Comparison of ENCODE assay signal across 10 cellular contexts in genomic region chr1:205678286-205679111, GRCh38. TPM values are rescaled to one million over a fixed set of nuclear protein-coding genes. Genes with fewer than 3 reads are reported as not detected.
DNase-seq lines count a peak whose midpoint lies in the region; ATAC-seq and TF ChIP-seq lines count a peak whose summit lies in the region.
"Had no signal": no experiment of that assay in that cellular context is flagged by ENCODE, and none has a peak within 500 bp of the region (broad histone marks: within the 10 kb centered on the region; RNA-seq: fewer than 3 reads in every experiment).

No MANE protein-coding gene starts in this region.

- no peak for ATAC-seq in GM21528 (IDR thresholded peaks at IDR 0.05; ENCODE audit: low FRiP score, unreplicated experiment)
- no peak for ATAC-seq in GM21737 (IDR thresholded peaks at IDR 0.05; ENCODE audit: unreplicated experiment)

- DNase-seq in NT2/D1 (ENCODE audit: low read depth, low spot score) (no peak), astrocyte of the cerebellum (ENCODE audit: low read depth) (no peak), inferior parietal cortex (ENCODE audit: extremely low spot score) (peak; percentile 70), smooth muscle cell (lab: John Stamatoyannopoulos, UW; ENCODE audit: unreplicated experiment) (no peak), AG08395 (ENCODE audit: low spot score) (no peak), NCI-H2081 (lab: John Stamatoyannopoulos, UW) (no peak)
- DNase-seq: activated effector memory CD4-positive, alpha-beta T cell treated with Interleukin-2 at 50 U/mL for 16 hours; MM.1S had no signal

- H2AFZ ChIP-seq in smooth muscle cell (ENCODE audit: low read depth): no peak overlapping the region

- no peaks in the 10 kb centered on the region for H3K9me3 ChIP-seq in NT2/D1 (ENCODE audit: insufficient read depth, low read length)
- no peaks in the 10 kb centered on the region for H3K9me3 ChIP-seq in smooth muscle cell (replicated peaks; ENCODE audit: low read depth)

- no peak for TF ChIP-seq CTCF in astrocyte of the cerebellum (IDR thresholded peaks at IDR 0.05; ENCODE audit: low read depth, low read length, missing control alignments)
- TF ChIP-seq CTCF in smooth muscle cell (IDR thresholded peaks at IDR 0.05; ENCODE audit: borderline replicate concordance, insufficient read depth, poor library complexity, severe bottlenecking): no peak

- peak overlapping the region; percentile 100 for H3K4me2 ChIP-seq in smooth muscle cell

- H3K4me1 ChIP-seq in NT2/D1 (ENCODE audit: insufficient read depth, insufficient read length) (peaks cover 19% of the 10 kb centered on the region), smooth muscle cell (ENCODE audit: low read depth) (peaks cover 14% of the 10 kb centered on the region)

- H3K27me3 ChIP-seq in NT2/D1 (ENCODE audit: insufficient read depth, insufficient read length) (peaks cover 14% of the 10 kb centered on the region), smooth muscle cell (ENCODE audit: low read depth) (no peaks in the 10 kb centered on the region)

- in situ Hi-C loops in astrocyte of the cerebellum (cut with HindIII; ENCODE audit: low sequenced_read_pairs): no loop called here

- H3K79me2 ChIP-seq in smooth muscle cell (ENCODE audit: low read depth): peaks cover 10% of the 10 kb centered on the region

- no peaks in the 10 kb centered on the region for H4K20me1 ChIP-seq in smooth muscle cell (ENCODE audit: low read depth)

- H3K4me3 ChIP-seq in NT2/D1 (ENCODE audit: insufficient read length, low read depth): peak overlapping the region; percentile 83
- peak overlapping the region; percentile 67 for H3K4me3 ChIP-seq in astrocyte of the cerebellum (ENCODE audit: low read depth, low read length)
- peak overlapping the region; percentile 92 for H3K4me3 ChIP-seq in smooth muscle cell

- H3K36me3 ChIP-seq in NT2/D1 (ENCODE audit: insufficient read depth, insufficient read length, low read length): no peaks in the 10 kb centered on the region
- H3K36me3 ChIP-seq in smooth muscle cell (ENCODE audit: low read depth): no peaks in the 10 kb centered on the region

- H3K9ac ChIP-seq in NT2/D1 (ENCODE audit: insufficient read length, low read depth): peak overlapping the region; percentile 83
- no peak overlapping the region for H3K9ac ChIP-seq in smooth muscle cell (ENCODE audit: low read depth)

- H3F3A ChIP-seq in smooth muscle cell (ENCODE audit: low read depth): peaks cover 12% of the 10 kb centered on the region

- WGBS in smooth muscle cell (ENCODE audit: low lambda C conversion rate): 23% methylated on average over 10 of the region's 10 CpGs

- H3K27ac ChIP-seq in smooth muscle cell (ENCODE audit: low read depth): peak overlapping the region; percentile 59

RNA-seq across cellular contexts. Expression of gene SLC45A3, which starts 1.8 kb away (rescaled TPM):
- total RNA-seq in smooth muscle cell: 3.2 and 4.9 TPM in 2 replicates
- polyA plus RNA-seq in smooth muscle cell: 3.1 and 4.4 TPM in 2 replicates

RNA-seq across cellular contexts. Expression of gene ELK4, which starts 46.7 kb away (rescaled TPM):
- total RNA-seq in smooth muscle cell: 15.5 and 16.6 TPM in 2 replicates
- 3.6 and 3.7 TPM in 2 replicates for polyA plus RNA-seq in smooth muscle cell
